In the genomic region with DNA sequence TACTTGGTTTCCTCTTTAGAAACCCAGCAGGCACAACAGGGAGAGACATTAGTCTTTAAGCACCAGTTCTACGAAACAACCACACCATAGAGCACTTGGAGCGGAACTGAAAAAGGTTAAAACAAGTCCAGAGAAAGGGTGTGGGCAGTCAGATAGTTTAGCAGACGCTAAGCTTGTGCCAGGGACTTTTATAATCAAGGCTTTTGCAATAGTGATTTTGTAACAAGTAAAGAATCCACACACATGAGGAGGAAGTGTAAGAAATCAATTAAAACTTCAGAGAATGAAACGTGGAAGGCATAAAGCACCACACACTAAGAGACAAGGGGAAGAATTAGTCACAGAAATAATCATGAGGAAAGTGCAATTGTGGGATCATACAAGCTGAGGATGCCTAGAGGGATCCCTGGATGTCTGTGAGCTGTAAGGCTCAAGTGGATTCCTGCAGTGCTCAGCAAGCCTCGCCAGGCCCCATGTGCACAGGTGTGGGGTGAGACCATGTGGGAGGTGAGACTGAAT, we compare ENCODE assay signal across 9 cellular contexts. TPM values are rescaled to one million over a fixed set of nuclear protein-coding genes. Genes with fewer than 3 reads are reported as not detected.
A peak's percentile ranks its signal among the peaks of the same experiment; 100 is the strongest.
DNase-seq lines count a peak whose midpoint lies in the region; ATAC-seq and TF ChIP-seq lines count a peak whose summit lies in the region.
"Had no signal": no experiment of that assay in that cellular context is flagged by ENCODE, and none has a peak within 500 bp of the region (broad histone marks: within the 10 kb centered on the region; RNA-seq: fewer than 3 reads in every experiment).

No MANE protein-coding gene starts in this region.

- DNase-seq in AG10803 (ENCODE audit: low read depth) (peak; percentile 85), NCI-H226 (peak; percentile 15), midbrain (lab: John Stamatoyannopoulos, UW) (peak; percentile 48), DMS79 (lab: John Stamatoyannopoulos, UW) (no peak), HT-29 (ENCODE audit: low spot score) (no peak), NCI-H2227 treated with DMSO at 0.1 percent for 48 hours (lab: John Stamatoyannopoulos, UW) (no peak)
- DNase-seq: NCI-H774 had no signal

- no peak overlapping the region for H3K4me3 ChIP-seq in AG10803 (ENCODE audit: low read length)

- ATAC-seq in HG02678 (IDR thresholded peaks at IDR 0.05; ENCODE audit: unreplicated experiment): no peak

- no peak for TF ChIP-seq CTCF in AG10803 (conservative IDR thresholded peaks at IDR 0.05; ENCODE audit: low read length)

- peak overlapping the region; percentile 39 for H3K27ac ChIP-seq in cingulate gyrus (ENCODE audit: low read depth, low read length)

RNA-seq across cellular contexts. Expression of gene TLR5, which starts 37.8 kb away (rescaled TPM):
- 0.08 and 0.38 TPM in 2 replicates for total RNA-seq in HT-29 (2014; rRNA removed; shearing (Covaris generic))

Comparison
In these comparisons a context has a peak if more than half of its experiments do, and no peak if none do; other contexts are left out.
1. DNase-seq: peak in AG10803 (single experiment), NCI-H226 (single experiment) and midbrain (single experiment); none in DMS79 (single experiment), HT-29 (single experiment) and NCI-H2227 treated with DMSO at 0.1 percent for 48 hours (single experiment).